ENCODE assay signal across 1 cellular context in the genomic region with DNA sequence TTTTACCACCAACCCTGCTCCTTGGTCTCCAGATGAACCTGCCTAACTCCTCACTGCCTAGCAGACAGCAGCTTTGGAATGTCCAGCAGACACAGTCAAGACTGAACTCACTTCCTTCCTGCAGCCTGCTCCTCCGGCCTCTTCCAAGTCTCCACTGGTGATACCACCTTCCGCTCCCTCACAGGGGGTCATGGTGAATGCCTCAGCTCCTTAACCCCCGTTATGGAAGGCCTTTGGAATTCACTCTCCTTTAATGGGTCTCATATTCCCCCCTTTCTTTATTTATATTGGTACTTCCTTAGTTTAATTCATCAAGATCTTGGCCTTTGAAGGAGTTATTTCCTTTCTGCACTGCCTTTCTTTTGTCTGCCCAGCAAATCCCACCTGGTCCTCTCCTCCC.
TF ChIP-seq lines count a peak whose summit lies in the region.

No MANE protein-coding gene starts in this region.

TF ChIP-seq in endothelial cell of umbilical vein, 7 proteins besides CTCF, POLR2A, EP300 and RAD21:
- TF ChIP-seq, protein P1, sequence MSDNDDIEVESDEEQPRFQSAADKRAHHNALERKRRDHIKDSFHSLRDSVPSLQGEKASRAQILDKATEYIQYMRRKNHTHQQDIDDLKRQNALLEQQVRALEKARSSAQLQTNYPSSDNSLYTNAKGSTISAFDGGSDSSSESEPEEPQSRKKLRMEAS (IDR thresholded peaks at IDR 0.05; ENCODE audit: insufficient read depth, insufficient read length), result no peak
- TF ChIP-seq GATA2 (IDR thresholded peaks at IDR 0.05; ENCODE audit: insufficient read depth, insufficient read length, low read depth, low read length) (peak; percentile 28), POLR2AphosphoS5 (IDR thresholded peaks at IDR 0.05; ENCODE audit: insufficient read depth, low read depth, low read length) (peak; percentile 32)
